In genomic region chr16:30064746-30065111, GRCh38 we compare ENCODE assay signal across 6 cellular contexts. TPM values are rescaled to one million over a fixed set of nuclear protein-coding genes. Genes with fewer than 3 reads are reported as not detected.
A peak's percentile ranks its signal among the peaks of the same experiment; 100 is the strongest.
DNase-seq lines count a peak whose midpoint lies in the region; ATAC-seq and TF ChIP-seq lines count a peak whose summit lies in the region.

No MANE protein-coding gene starts in this region.

- no peak for TF ChIP-seq CTCF in gastroesophageal sphincter (IDR thresholded peaks at IDR 0.05)
- no peak for TF ChIP-seq CTCF in suprapubic skin (IDR thresholded peaks at IDR 0.05)

- H3K4me1 ChIP-seq in gastroesophageal sphincter (peaks cover 0 to 67% (median 43%) of the 10 kb centered on the region in 3 donors), suprapubic skin (peaks cover 58% of the 10 kb centered on the region)

- peak overlapping the region; percentile 100 for H3K4me3 Mint-ChIP-seq in activated naive CD4-positive, alpha-beta T cell treated with anti-CD3 and anti-CD28 coated beads, Interleukin-2, amount 50 U/mL, for 24 hours

- no peak for DNase-seq in activated naive CD4-positive, alpha-beta T cell (lab: John Stamatoyannopoulos, UW)
- no peak for DNase-seq in suprapubic skin (ENCODE audit: low spot score in 2 of 2)
- no peak for DNase-seq in OCI-M2 (lab: John Stamatoyannopoulos, UW; ENCODE audit: unreplicated experiment)
- no peak for DNase-seq in DMS153 treated with DMSO at 0.1 percent for 48 hours (lab: John Stamatoyannopoulos, UW; ENCODE audit: unreplicated experiment)

- no peaks in the 10 kb centered on the region for H3K9me3 ChIP-seq in gastroesophageal sphincter
- no peaks in the 10 kb centered on the region for H3K9me3 ChIP-seq in suprapubic skin

- H3K36me3 ChIP-seq in gastroesophageal sphincter (peaks cover 0 to 31% of the 10 kb centered on the region in 2 donors), suprapubic skin (peaks cover 24% of the 10 kb centered on the region)

- H3K27ac ChIP-seq in gastroesophageal sphincter (peak overlapping the region; percentile 93 to 99 (median 97)), suprapubic skin (peak overlapping the region; percentile 98)

- no peak for ATAC-seq in gastroesophageal sphincter

- H3K27me3 ChIP-seq in gastroesophageal sphincter: no peaks in the 10 kb centered on the region
- no peaks in the 10 kb centered on the region for H3K27me3 ChIP-seq in suprapubic skin

- TF ChIP-seq POLR2A in gastroesophageal sphincter (IDR thresholded peaks at IDR 0.05) (no peak), suprapubic skin (IDR thresholded peaks at IDR 0.05) (no peak)

- H3K27ac Mint-ChIP-seq in activated naive CD4-positive, alpha-beta T cell treated with anti-CD3 and anti-CD28 coated beads, Interleukin-2, amount 50 U/mL, for 24 hours: peak overlapping the region; percentile 97

- WGBS in gastroesophageal sphincter (ENCODE audit: low coverage in 1 of 2), 2 donors: 0% methylated on average over 1 to 10 of the region's 26 CpGs
- 3% methylated on average over 9 of the region's 26 CpGs for WGBS in suprapubic skin

- H3K27me3 Mint-ChIP-seq in activated naive CD4-positive, alpha-beta T cell treated with anti-CD3 and anti-CD28 coated beads, Interleukin-2, amount 50 U/mL, for 24 hours: no peaks in the 10 kb centered on the region

- TF ChIP-seq EP300 in gastroesophageal sphincter (IDR thresholded peaks at IDR 0.05): no peak
- TF ChIP-seq EP300 in suprapubic skin (IDR thresholded peaks at IDR 0.05): no peak

- H3K4me3 ChIP-seq in gastroesophageal sphincter: peak overlapping the region; percentile 60 to 96
- H3K4me3 ChIP-seq in suprapubic skin: peak overlapping the region; percentile 96

- peaks cover 10% of the 10 kb centered on the region for H3K36me3 Mint-ChIP-seq in activated naive CD4-positive, alpha-beta T cell treated with anti-CD3 and anti-CD28 coated beads, Interleukin-2, amount 50 U/mL, for 24 hours

- H3K9me3 Mint-ChIP-seq in activated naive CD4-positive, alpha-beta T cell treated with anti-CD3 and anti-CD28 coated beads, Interleukin-2, amount 50 U/mL, for 24 hours: no peaks in the 10 kb centered on the region

- H3K4me1 Mint-ChIP-seq in activated naive CD4-positive, alpha-beta T cell treated with anti-CD3 and anti-CD28 coated beads, Interleukin-2, amount 50 U/mL, for 24 hours: peaks cover 34% of the 10 kb centered on the region

RNA-seq across cellular contexts. Expression of gene ALDOA, which starts 0.8 kb away (rescaled TPM):
- total RNA-seq in gastroesophageal sphincter (1,000 to 10,000 TPM; 1,018 to 1,914 (median 1,258) TPM), suprapubic skin (100 to 1,000 TPM; 794 to 967 (median 870) TPM)

RNA-seq across cellular contexts. Expression of gene PPP4C, which starts 11.1 kb away (rescaled TPM):
- 10 to 100 TPM; 41.2 to 58.5 (median 48.6) TPM for total RNA-seq in gastroesophageal sphincter
- total RNA-seq in suprapubic skin: 10 to 100 TPM; 52.0 to 66.0 (median 61.2) TPM

RNA-seq across cellular contexts. Expression of gene TBX6, which starts 27.0 kb away (rescaled TPM):
- under 1 TPM; 0.40 to 0.84 (median 0.45) TPM for total RNA-seq in gastroesophageal sphincter
- 1 to 10 TPM; 2.7 to 7.6 (median 4.7) TPM for total RNA-seq in suprapubic skin

RNA-seq across cellular contexts. Expression of gene YPEL3, which starts 31.3 kb away (rescaled TPM):
- total RNA-seq in gastroesophageal sphincter: 100 to 1,000 TPM in 1 of 4 donors, 10 to 100 TPM in 3; 76.9 to 105 (median 80.2) TPM
- 100 to 1,000 TPM; 138 to 197 (median 195) TPM for total RNA-seq in suprapubic skin

RNA-seq across cellular contexts. Expression of gene TLCD3B, which starts 33.7 kb away (rescaled TPM):
- total RNA-seq in gastroesophageal sphincter (not detected), suprapubic skin (1 to 10 TPM in 1 of 4 donors, under 1 TPM in 1, not detected in 2; 0.81 to 1.4 TPM)
